Comparison of ENCODE assay signal across 1 cellular context in genomic region chr17:49565948-49566491, GRCh38.
TF ChIP-seq lines count a peak whose summit lies in the region.

No MANE protein-coding gene starts in this region.

TF ChIP-seq in IMR-90, 13 proteins besides CTCF, POLR2A, EP300 and RAD21:
- TF ChIP-seq USF2 (IDR thresholded peaks at IDR 0.05; ENCODE audit: low read depth, low read length) = peak; percentile 56; the same call in 1 of the 2 replicates
- TF ChIP-seq NFE2L2 (IDR thresholded peaks at IDR 0.05; ENCODE audit: low read depth, low read length) = no peak
TF ChIP-seq in IMR-90: peak in this region for 1.
